In the genomic region with DNA sequence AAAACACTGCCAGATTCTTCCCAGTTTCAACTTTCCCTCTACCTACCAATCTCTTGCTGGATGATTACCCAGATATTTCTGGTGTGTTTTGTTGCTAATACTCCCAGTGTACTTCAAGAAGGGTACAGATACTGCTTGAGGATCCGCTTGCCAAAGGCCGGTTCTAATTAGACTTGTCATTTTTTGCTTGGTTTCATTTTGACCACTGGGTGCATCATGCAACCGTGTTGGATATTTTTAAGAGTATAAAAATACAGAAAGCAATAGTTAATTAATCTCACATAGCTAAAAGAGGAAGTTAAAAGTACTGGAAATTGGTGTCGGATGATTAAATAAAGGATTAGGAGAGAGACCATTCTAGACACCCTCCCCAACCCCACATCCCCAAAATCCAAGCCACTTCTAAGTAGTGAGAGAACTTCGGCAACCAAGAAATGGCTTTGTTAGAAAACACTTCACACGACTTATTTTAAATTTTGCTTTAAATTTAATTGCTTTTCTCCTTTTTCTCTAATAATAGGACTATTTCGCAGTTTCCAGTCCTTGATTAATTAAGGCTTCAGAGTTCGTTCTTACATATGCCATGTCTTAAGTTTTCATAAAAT, we compare ENCODE assay signal across 7 cellular contexts. TPM values are rescaled to one million over a fixed set of nuclear protein-coding genes. Genes with fewer than 3 reads are reported as not detected.
DNase-seq lines count a peak whose midpoint lies in the region; ATAC-seq and TF ChIP-seq lines count a peak whose summit lies in the region.

No MANE protein-coding gene starts in this region.

- H3K27ac ChIP-seq in thyroid gland, result peak overlapping the region; percentile 95 to 98 (median 96)

- peaks cover 5 to 12% (median 10%) of the 10 kb centered on the region in 3 donors for H3K4me1 Mint-ChIP-seq in IgD-negative memory B cell
- H3K4me1 Mint-ChIP-seq in activated naive CD8-positive, alpha-beta T cell treated with anti-CD3 and anti-CD28 coated beads, Interleukin-2, amount 10 ng/mL, durations not matched to agents 7 days and 5 days, result peaks cover 11% of the 10 kb centered on the region

- intact Hi-C loops in thyroid gland (cut with DNase I), result no loop called here

- no peaks in the 10 kb centered on the region for H3K36me3 ChIP-seq in thyroid gland

- DNase-seq in Daoy (ENCODE audit: low read depth) (peak; percentile 29), kidney tubule cell (ENCODE audit: low spot score) (peak; percentile 31), thyroid gland (peak; percentile 13 to 15), islet precursor cell (no peak)
- no peak for DNase-seq in activated naive CD8-positive, alpha-beta T cell treated with anti-CD3 and anti-CD28 coated beads, Interleukin-2, amount 10 ng/mL, durations not matched to agents 7 days and 5 days

- H3K4me3 ChIP-seq in thyroid gland (replicated peaks in 1 of 3), result peak overlapping the region in 2 of 3 donors; percentile 9 to 84

- H3K27ac Mint-ChIP-seq in IgD-negative memory B cell, result peak overlapping the region; percentile 82 to 96 (median 88)
- peak overlapping the region; percentile 100 for H3K27ac Mint-ChIP-seq in activated naive CD8-positive, alpha-beta T cell treated with anti-CD3 and anti-CD28 coated beads, Interleukin-2, amount 10 ng/mL, durations not matched to agents 7 days and 5 days

- H3K36me3 Mint-ChIP-seq in IgD-negative memory B cell, result no peaks in the 10 kb centered on the region
- peaks cover 17% of the 10 kb centered on the region for H3K36me3 Mint-ChIP-seq in activated naive CD8-positive, alpha-beta T cell treated with anti-CD3 and anti-CD28 coated beads, Interleukin-2, amount 10 ng/mL, durations not matched to agents 7 days and 5 days

- H3K27me3 ChIP-seq in thyroid gland, result no peaks in the 10 kb centered on the region

- ATAC-seq in activated naive CD8-positive, alpha-beta T cell treated with anti-CD3 and anti-CD28 coated beads, Interleukin-2, amount 10 ng/mL, durations not matched to agents 7 days and 5 days (ENCODE audit: low read depth), result no peak
- no peak for ATAC-seq in HG03378 (IDR thresholded peaks at IDR 0.05; ENCODE audit: unreplicated experiment)

- H3K9me3 Mint-ChIP-seq in IgD-negative memory B cell, result no peaks in the 10 kb centered on the region
- no peaks in the 10 kb centered on the region for H3K9me3 Mint-ChIP-seq in activated naive CD8-positive, alpha-beta T cell treated with anti-CD3 and anti-CD28 coated beads, Interleukin-2, amount 10 ng/mL, durations not matched to agents 7 days and 5 days

- POLR2A ChIA-PET in activated naive CD8-positive, alpha-beta T cell treated with anti-CD3 and anti-CD28 coated beads, Interleukin-2, amount 10 ng/mL, durations not matched to agents 7 days and 5 days (lab: Charles Lee), result interaction anchor here (0.9 to 3.9 kb wide), 5 partner anchors 8 to 269 kb away, joined by 3 to 108 read pairs (median 3); a partner anchor contains a TSS

- H3K4me1 ChIP-seq in thyroid gland, result peaks cover 8 to 9% of the 10 kb centered on the region in 2 donors

- no peak for TF ChIP-seq POLR2A in thyroid gland (IDR thresholded peaks at IDR 0.05)

- H3K4me3 Mint-ChIP-seq in IgD-negative memory B cell, result peak overlapping the region; percentile 86 to 99 (median 92)
- H3K4me3 Mint-ChIP-seq in activated naive CD8-positive, alpha-beta T cell treated with anti-CD3 and anti-CD28 coated beads, Interleukin-2, amount 10 ng/mL, durations not matched to agents 7 days and 5 days, result peak overlapping the region; percentile 99

- H3K27me3 Mint-ChIP-seq in IgD-negative memory B cell, result peaks cover 11% of the 10 kb centered on the region
- peaks cover 4% of the 10 kb centered on the region for H3K27me3 Mint-ChIP-seq in activated naive CD8-positive, alpha-beta T cell treated with anti-CD3 and anti-CD28 coated beads, Interleukin-2, amount 10 ng/mL, durations not matched to agents 7 days and 5 days

- H3K9me3 ChIP-seq in thyroid gland, result no peaks in the 10 kb centered on the region

- TF ChIP-seq CTCF in thyroid gland (IDR thresholded peaks at IDR 0.05), result no peak

- 43 to 44% methylated on average over 8 of the region's 8 CpGs for WGBS in thyroid gland, 2 donors

RNA-seq across cellular contexts. Expression of a gene that starts 2.5 kb away (rescaled TPM):
- total RNA-seq in Daoy (2014; rRNA removed; shearing (Covaris generic)), result 55.7 and 55.8 TPM in 2 replicates
- polyA plus RNA-seq in IgD-negative memory B cell, result 6.0 TPM
- 10 to 100 TPM; 52.5 to 62.9 TPM for total RNA-seq in activated naive CD8-positive, alpha-beta T cell treated with anti-CD3 and anti-CD28 coated beads, Interleukin-2, amount 10 ng/mL, durations not matched to agents 7 days and 5 days
- 10 to 100 TPM; 10.3 to 21.6 (median 11.6) TPM for total RNA-seq in thyroid gland

RNA-seq across cellular contexts. Expression of a gene that starts 7.5 kb away (rescaled TPM):
- total RNA-seq in Daoy (2014; rRNA removed; shearing (Covaris generic)), result 148 and 196 TPM in 2 replicates
- 26.3 TPM for polyA plus RNA-seq in IgD-negative memory B cell
- total RNA-seq in activated naive CD8-positive, alpha-beta T cell treated with anti-CD3 and anti-CD28 coated beads, Interleukin-2, amount 10 ng/mL, durations not matched to agents 7 days and 5 days, result 10 to 100 TPM; 70.3 to 75.2 TPM
- total RNA-seq in thyroid gland, result 10 to 100 TPM; 47.1 to 87.0 (median 79.4) TPM

Comparison
In these comparisons a context has a peak if more than half of its experiments do, and no peak if none do; other contexts are left out.
1. DNase-seq: peak in Daoy (single experiment), kidney tubule cell (single experiment) and thyroid gland (2 of 2); none in activated naive CD8-positive, alpha-beta T cell treated with anti-CD3 and anti-CD28 coated beads, Interleukin-2, amount 10 ng/mL, durations not matched to agents 7 days and 5 days (single experiment) and islet precursor cell (single experiment).